Comparison of ENCODE assay signal across 1 cellular context in the genomic region with DNA sequence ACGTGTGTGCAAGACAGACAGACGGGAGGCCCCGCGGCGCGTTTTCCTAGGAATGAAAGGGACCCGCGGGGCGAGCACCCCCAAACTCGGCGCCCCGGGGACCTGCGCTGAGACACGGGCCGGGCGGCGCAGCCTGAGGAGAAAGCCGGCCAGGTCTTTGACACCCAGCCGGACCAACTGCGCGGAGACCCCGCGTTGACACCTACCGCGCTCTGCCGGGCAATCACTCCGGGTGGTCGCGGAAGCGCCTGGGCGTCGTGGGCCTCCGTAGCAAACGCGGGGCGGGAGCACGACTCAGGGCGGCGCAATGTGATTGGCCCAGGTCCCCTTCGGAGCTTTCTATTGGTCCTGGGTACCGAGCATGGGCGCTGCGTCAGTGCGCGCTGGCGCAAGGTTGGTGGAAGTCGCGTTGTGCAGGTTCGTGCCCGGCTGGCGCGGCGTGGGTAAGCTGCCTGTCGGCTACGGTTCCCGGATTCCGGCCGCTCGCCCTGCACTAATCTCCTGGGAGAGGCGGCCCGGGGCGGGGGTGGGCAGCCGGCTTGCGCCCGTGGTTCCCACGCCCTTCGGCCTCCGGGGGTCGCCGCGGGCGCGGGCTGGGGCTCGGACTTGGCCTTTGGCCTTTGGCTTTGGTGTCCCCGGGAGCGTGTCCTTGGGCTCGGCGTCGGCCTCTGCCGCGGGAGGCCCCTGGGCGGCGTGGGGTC.
TF ChIP-seq lines count a peak whose summit lies in the region.

Gene FASTKD3 (minus strand): TSS at position 259 of the 701 bp plus-strand sequence. CDS start 948 bp downstream, outside the sequence.
Gene MTRR (plus strand): TSS at position 376 of the 701 bp plus-strand sequence. CDS start 1,647 bp downstream, outside the sequence.

TF ChIP-seq in HepG2, 621 proteins besides CTCF, POLR2A, EP300 and RAD21 (continued from another document and continues in another):
- TF ChIP-seq ZNF142 (CRISPR knock-in tag; IDR thresholded peaks at IDR 0.05) (no peak), MZF1 (CRISPR knock-in tag; IDR thresholded peaks at IDR 0.05; ENCODE audit: borderline replicate concordance) (no peak), TGIF2 (CRISPR knock-in tag; IDR thresholded peaks at IDR 0.05) (peak; percentile 76; the same call in 1 of the 2 replicates), ZNF598 (CRISPR knock-in tag; IDR thresholded peaks at IDR 0.05; ENCODE audit: borderline replicate concordance) (peak; percentile 85; the same call in 1 of the 2 replicates), ZNF512 (CRISPR knock-in tag; IDR thresholded peaks at IDR 0.05) (no peak), NFKB2 (CRISPR knock-in tag; IDR thresholded peaks at IDR 0.05; ENCODE audit: borderline replicate concordance) (peak; percentile 45; the same call in 1 of the 2 replicates), MBD4 (IDR thresholded peaks at IDR 0.05; ENCODE audit: borderline replicate concordance, low read length) (no peak), IRF2 (CRISPR knock-in tag; IDR thresholded peaks at IDR 0.05) (0 out of 2 replicates have a peak, but pooled peaks have one; percentile 27), ELF1 (CRISPR knock-in tag; IDR thresholded peaks at IDR 0.05) (peak; percentile 83), YEATS4 (CRISPR knock-in tag; IDR thresholded peaks at IDR 0.05; ENCODE audit: borderline replicate concordance) (no peak; the same call in 1 of the 2 replicates), FOXJ3 (CRISPR knock-in tag; IDR thresholded peaks at IDR 0.05; ENCODE audit: borderline replicate concordance) (peak; percentile 46; the same call in 1 of the 2 replicates), ZNF772 (CRISPR knock-in tag; IDR thresholded peaks at IDR 0.05) (no peak), ZNF33B (CRISPR knock-in tag; IDR thresholded peaks at IDR 0.05) (peak; percentile 83; the same call in 1 of the 2 replicates), NR1H2 (CRISPR knock-in tag; IDR thresholded peaks at IDR 0.05; ENCODE audit: borderline replicate concordance, low read depth) (0 out of 2 replicates have a peak, but pooled peaks have one; percentile 43), CREBL2 (CRISPR knock-in tag; IDR thresholded peaks at IDR 0.05; ENCODE audit: borderline replicate concordance) (peak; percentile 80; the same call in 1 of the 2 replicates), MLLT10 (CRISPR knock-in tag; IDR thresholded peaks at IDR 0.05) (no peak), MYPOP (CRISPR knock-in tag; IDR thresholded peaks at IDR 0.05) (peak; percentile 98), ZNF543 (CRISPR knock-in tag; IDR thresholded peaks at IDR 0.05) (peak; percentile 65), NFAT5 (CRISPR knock-in tag; IDR thresholded peaks at IDR 0.05) (no peak), ASH2L (IDR thresholded peaks at IDR 0.05; ENCODE audit: insufficient read length, low read depth, low read length) (peak; percentile 92), ZNF773 (CRISPR knock-in tag; IDR thresholded peaks at IDR 0.05; ENCODE audit: borderline replicate concordance) (no peak)
- TF ChIP-seq, protein P1, sequence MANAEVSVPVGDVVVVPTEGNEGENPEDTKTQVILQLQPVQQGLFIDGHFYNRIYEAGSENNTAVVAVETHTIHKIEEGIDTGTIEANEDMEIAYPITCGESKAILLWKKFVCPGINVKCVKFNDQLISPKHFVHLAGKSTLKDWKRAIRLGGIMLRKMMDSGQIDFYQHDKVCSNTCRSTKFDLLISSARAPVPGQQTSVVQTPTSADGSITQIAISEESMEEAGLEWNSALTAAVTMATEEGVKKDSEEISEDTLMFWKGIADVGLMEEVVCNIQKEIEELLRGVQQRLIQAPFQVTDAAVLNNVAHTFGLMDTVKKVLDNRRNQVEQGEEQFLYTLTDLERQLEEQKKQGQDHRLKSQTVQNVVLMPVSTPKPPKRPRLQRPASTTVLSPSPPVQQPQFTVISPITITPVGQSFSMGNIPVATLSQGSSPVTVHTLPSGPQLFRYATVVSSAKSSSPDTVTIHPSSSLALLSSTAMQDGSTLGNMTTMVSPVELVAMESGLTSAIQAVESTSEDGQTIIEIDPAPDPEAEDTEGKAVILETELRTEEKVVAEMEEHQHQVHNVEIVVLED (CRISPR knock-in tag; IDR thresholded peaks at IDR 0.05; ENCODE audit: borderline replicate concordance): peak; percentile 99
- TF ChIP-seq, protein P2, sequence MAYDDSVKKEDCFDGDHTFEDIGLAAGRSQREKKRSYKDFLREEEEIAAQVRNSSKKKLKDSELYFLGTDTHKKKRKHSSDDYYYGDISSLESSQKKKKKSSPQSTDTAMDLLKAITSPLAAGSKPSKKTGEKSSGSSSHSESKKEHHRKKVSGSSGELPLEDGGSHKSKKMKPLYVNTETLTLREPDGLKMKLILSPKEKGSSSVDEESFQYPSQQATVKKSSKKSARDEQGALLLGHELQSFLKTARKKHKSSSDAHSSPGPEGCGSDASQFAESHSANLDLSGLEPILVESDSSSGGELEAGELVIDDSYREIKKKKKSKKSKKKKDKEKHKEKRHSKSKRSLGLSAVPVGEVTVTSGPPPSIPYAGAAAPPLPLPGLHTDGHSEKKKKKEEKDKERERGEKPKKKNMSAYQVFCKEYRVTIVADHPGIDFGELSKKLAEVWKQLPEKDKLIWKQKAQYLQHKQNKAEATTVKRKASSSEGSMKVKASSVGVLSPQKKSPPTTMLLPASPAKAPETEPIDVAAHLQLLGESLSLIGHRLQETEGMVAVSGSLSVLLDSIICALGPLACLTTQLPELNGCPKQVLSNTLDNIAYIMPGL (CRISPR knock-in tag; IDR thresholded peaks at IDR 0.05; ENCODE audit: borderline replicate concordance in 1 of 2, low read depth in 1 of 2): peak; percentile 68 to 79; a peak in 1 of 4 replicates
- TF ChIP-seq, protein P3, sequence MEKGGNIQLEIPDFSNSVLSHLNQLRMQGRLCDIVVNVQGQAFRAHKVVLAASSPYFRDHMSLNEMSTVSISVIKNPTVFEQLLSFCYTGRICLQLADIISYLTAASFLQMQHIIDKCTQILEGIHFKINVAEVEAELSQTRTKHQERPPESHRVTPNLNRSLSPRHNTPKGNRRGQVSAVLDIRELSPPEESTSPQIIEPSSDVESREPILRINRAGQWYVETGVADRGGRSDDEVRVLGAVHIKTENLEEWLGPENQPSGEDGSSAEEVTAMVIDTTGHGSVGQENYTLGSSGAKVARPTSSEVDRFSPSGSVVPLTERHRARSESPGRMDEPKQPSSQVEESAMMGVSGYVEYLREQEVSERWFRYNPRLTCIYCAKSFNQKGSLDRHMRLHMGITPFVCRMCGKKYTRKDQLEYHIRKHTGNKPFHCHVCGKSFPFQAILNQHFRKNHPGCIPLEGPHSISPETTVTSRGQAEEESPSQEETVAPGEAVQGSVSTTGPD (CRISPR knock-in tag; IDR thresholded peaks at IDR 0.05): no peak
- TF ChIP-seq, protein P4, sequence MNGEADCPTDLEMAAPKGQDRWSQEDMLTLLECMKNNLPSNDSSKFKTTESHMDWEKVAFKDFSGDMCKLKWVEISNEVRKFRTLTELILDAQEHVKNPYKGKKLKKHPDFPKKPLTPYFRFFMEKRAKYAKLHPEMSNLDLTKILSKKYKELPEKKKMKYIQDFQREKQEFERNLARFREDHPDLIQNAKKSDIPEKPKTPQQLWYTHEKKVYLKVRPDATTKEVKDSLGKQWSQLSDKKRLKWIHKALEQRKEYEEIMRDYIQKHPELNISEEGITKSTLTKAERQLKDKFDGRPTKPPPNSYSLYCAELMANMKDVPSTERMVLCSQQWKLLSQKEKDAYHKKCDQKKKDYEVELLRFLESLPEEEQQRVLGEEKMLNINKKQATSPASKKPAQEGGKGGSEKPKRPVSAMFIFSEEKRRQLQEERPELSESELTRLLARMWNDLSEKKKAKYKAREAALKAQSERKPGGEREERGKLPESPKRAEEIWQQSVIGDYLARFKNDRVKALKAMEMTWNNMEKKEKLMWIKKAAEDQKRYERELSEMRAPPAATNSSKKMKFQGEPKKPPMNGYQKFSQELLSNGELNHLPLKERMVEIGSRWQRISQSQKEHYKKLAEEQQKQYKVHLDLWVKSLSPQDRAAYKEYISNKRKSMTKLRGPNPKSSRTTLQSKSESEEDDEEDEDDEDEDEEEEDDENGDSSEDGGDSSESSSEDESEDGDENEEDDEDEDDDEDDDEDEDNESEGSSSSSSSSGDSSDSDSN (CRISPR knock-in tag; IDR thresholded peaks at IDR 0.05): peak; percentile 81; the same call in 1 of the 2 replicates
